In the genomic region with DNA sequence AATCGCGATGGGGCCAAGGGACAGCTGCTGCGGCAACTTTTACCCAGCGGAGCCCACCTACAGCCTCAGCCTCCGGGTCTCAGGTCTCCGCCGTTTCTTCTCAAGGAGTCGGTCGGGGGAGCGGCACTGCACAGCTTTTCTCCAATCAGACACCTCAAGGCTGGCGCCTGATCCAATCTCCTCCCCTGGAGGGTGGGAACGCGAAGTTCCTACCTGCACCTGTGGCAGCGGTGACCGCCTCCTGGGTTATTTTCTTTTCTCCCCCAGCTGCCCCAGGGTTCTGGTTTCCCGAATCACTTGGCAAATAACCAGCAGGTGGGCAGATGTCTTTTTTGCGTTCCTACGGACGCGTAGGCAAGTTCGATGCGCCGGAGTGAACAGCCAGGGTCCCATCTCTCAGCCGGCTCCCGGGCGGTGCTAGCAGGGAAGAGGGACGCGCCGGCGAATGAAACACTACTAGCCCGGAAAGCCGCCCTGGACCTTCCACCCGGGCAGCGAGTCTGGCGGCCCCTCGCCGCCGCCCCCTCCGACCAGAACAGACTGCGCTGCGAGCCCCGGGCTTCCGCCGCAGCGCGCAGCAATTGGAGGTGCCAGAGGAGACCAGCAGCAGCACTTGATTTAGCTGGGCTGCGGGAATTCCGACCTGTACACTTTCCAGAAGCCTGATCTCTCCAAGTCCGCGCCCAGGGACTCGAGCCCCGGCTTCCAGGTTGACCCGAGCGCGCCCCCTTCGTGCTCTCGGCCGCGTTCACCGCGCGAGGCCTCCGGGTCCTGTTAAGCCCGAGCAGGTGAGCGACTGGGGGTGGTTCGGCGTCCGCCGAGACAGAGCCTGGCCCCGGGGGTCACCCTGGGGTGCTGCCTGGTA, we compare ENCODE assay signal across 8 cellular contexts. TPM values are rescaled to one million over a fixed set of nuclear protein-coding genes. Genes with fewer than 3 reads are reported as not detected.
DNase-seq lines count a peak whose midpoint lies in the region; ATAC-seq and TF ChIP-seq lines count a peak whose summit lies in the region.

A gene with protein sequence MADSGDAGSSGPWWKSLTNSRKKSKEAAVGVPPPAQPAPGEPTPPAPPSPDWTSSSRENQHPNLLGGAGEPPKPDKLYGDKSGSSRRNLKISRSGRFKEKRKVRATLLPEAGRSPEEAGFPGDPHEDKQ (plus strand): TSS at position 246 of the 865 bp plus-strand sequence. CDS start 2,495 bp downstream, outside the sequence.

- H3K27me3 ChIP-seq in right atrium auricular region, result peaks cover 3 to 10% of the 10 kb centered on the region in 2 donors

- peaks cover 16% of the 10 kb centered on the region for H3K4me1 Mint-ChIP-seq in activated naive CD8-positive, alpha-beta T cell (ENCODE audit: low read depth)
- peaks cover 21% of the 10 kb centered on the region for H3K4me1 Mint-ChIP-seq in progenitor cell of endocrine pancreas (ENCODE audit: low read depth)

- no peaks in the 10 kb centered on the region for H3K36me3 Mint-ChIP-seq in activated naive CD8-positive, alpha-beta T cell
- H3K36me3 Mint-ChIP-seq in progenitor cell of endocrine pancreas (ENCODE audit: insufficient read depth), result peaks cover 7% of the 10 kb centered on the region

- peak within 1 kb of the TSS; percentile 77 for H3K4me3 Mint-ChIP-seq in activated naive CD8-positive, alpha-beta T cell
- H3K4me3 Mint-ChIP-seq in progenitor cell of endocrine pancreas (ENCODE audit: low read depth), result peak within 1 kb of the TSS; percentile 98

- no peaks in the 10 kb centered on the region for H3K9me3 Mint-ChIP-seq in activated naive CD8-positive, alpha-beta T cell (ENCODE audit: low read depth)
- no peaks in the 10 kb centered on the region for H3K9me3 Mint-ChIP-seq in progenitor cell of endocrine pancreas (ENCODE audit: low read depth)

- peak; percentile 71 for DNase-seq in D341Med (ENCODE audit: low spot score)
- peak; percentile 95 for DNase-seq in LoVo (ENCODE audit: low spot score)
- DNase-seq in right atrium auricular region (ENCODE audit: low spot score), result no peak
- DNase-seq in progenitor cell of endocrine pancreas (ENCODE audit: low spot score, unreplicated experiment), result peak; percentile 57
- DNase-seq in medulla oblongata (ENCODE audit: extremely low spot score), result no peak

- H3K27ac Mint-ChIP-seq in activated naive CD8-positive, alpha-beta T cell, result no peak within 1 kb of the TSS
- peak within 1 kb of the TSS; percentile 97 for H3K27ac Mint-ChIP-seq in progenitor cell of endocrine pancreas

- no peaks in the 10 kb centered on the region for H3K36me3 ChIP-seq in right atrium auricular region

- no peak for TF ChIP-seq CTCF in right atrium auricular region (IDR thresholded peaks at IDR 0.05)
- TF ChIP-seq CTCF in progenitor cell of endocrine pancreas (IDR thresholded peaks at IDR 0.05; ENCODE audit: unreplicated experiment), result peak; percentile 19

- H3K4me3 ChIP-seq in right atrium auricular region, result peak within 1 kb of the TSS; percentile 36 to 54

- peaks cover 0 to 35% of the 10 kb centered on the region in 2 donors for H3K4me1 ChIP-seq in right atrium auricular region

- no peaks in the 10 kb centered on the region for H3K9me3 ChIP-seq in right atrium auricular region

- no peak for ATAC-seq in GM18498 (IDR thresholded peaks at IDR 0.05; ENCODE audit: unreplicated experiment)
- no peak for ATAC-seq in GM19452 (IDR thresholded peaks at IDR 0.05; ENCODE audit: unreplicated experiment)

- peak within 1 kb of the TSS; percentile 5 to 32 for H3K27ac ChIP-seq in right atrium auricular region

- H3K27me3 Mint-ChIP-seq in activated naive CD8-positive, alpha-beta T cell, result peaks cover 36% of the 10 kb centered on the region
- peaks cover 9% of the 10 kb centered on the region for H3K27me3 Mint-ChIP-seq in progenitor cell of endocrine pancreas

RNA-seq across cellular contexts. Expression of the gene that starts here (rescaled TPM):
- total RNA-seq in right atrium auricular region (10 to 100 TPM in 1 of 2 donors, 1 to 10 TPM in 1; 4.2 to 26.3 TPM), progenitor cell of endocrine pancreas (13.0 and 16.0 TPM in 2 replicates)

Comparison
In these comparisons a context has a peak if more than half of its experiments do, and no peak if none do; other contexts are left out.
1. DNase-seq: peak in D341Med (single experiment), LoVo (single experiment) and progenitor cell of endocrine pancreas (single experiment); none in right atrium auricular region (single experiment) and medulla oblongata (single experiment).